Comparison of ENCODE assay signal across 18 cellular contexts in genomic region chr17:10192963-10193362, GRCh38. TPM values are rescaled to one million over a fixed set of nuclear protein-coding genes. Genes with fewer than 3 reads are reported as not detected.
DNase-seq lines count a peak whose midpoint lies in the region; ATAC-seq and TF ChIP-seq lines count a peak whose summit lies in the region.
"Had no signal": no experiment of that assay in that cellular context is flagged by ENCODE, and none has a peak within 500 bp of the region (broad histone marks: within the 10 kb centered on the region; RNA-seq: fewer than 3 reads in every experiment).

No MANE protein-coding gene starts in this region.

- H2AFZ ChIP-seq in IMR-90 (replicated peaks; ENCODE audit: low read length, poor library complexity) (no peak overlapping the region), fibroblast of lung (ENCODE audit: low read length) (no peak overlapping the region)
- H2AFZ ChIP-seq: PC-9 had no signal

- H3K9me3 ChIP-seq in IMR-90 (ENCODE audit: control insufficient read depth, insufficient read depth, low read length): peaks cover 6% of the 10 kb centered on the region
- H3K9me3 ChIP-seq in fibroblast of lung (ENCODE audit: control insufficient read depth, insufficient read depth, low read depth, low read length): no peaks in the 10 kb centered on the region
- H3K9me3 ChIP-seq in uterus: peaks cover 0 to 9% of the 10 kb centered on the region in 2 donors

- H3K9me1 ChIP-seq in IMR-90 (ENCODE audit: insufficient read depth, low read length): peaks cover 4% of the 10 kb centered on the region; the same call in 1 of the 2 replicates

- H3K27me3 Mint-ChIP-seq in memory B cell: peaks cover 2% of the 10 kb centered on the region
- peaks cover 0 to 16% (median 8%) of the 10 kb centered on the region in 5 donors for H3K27me3 Mint-ChIP-seq in naive thymus-derived CD8-positive, alpha-beta T cell
- H3K27me3 Mint-ChIP-seq: activated naive CD8-positive, alpha-beta T cell had no signal

- DNase-seq in IMR-90 (peak; percentile 84), fibroblast of lung (ENCODE audit: low read depth in 2 of 2) (peak; percentile 64 to 78), memory B cell (ENCODE audit: low spot score in 2 of 2) (no peak), uterus (peak; percentile 43 to 52), NCI-H2171 (lab: John Stamatoyannopoulos, UW) (no peak), cerebellar nuclear complex (lab: John Stamatoyannopoulos, UW) (no peak)
- no peak for DNase-seq in naive thymus-derived CD8-positive, alpha-beta T cell
- DNase-seq: activated T-cell treated with anti-CD3 and anti-CD28 coated beads, Interleukin-2, amount 50 U/mL, for 4 hours; CD8-positive, alpha-beta memory T cell; MM.1S; naive thymus-derived CD4-positive, alpha-beta T cell; NCI-H187; NCI-H510A; PC-9 had no signal

- H4K5ac ChIP-seq in IMR-90 (ENCODE audit: low read depth, low read length): no peak overlapping the region

- peak overlapping the region; percentile 56; the same call in 1 of the 2 replicates for H2AK5ac ChIP-seq in IMR-90 (ENCODE audit: low read depth, low read length)

- in situ Hi-C loops in IMR-90 (cut with MboI; ENCODE audit: low sequenced_read_pairs): no loop called here

- no peaks in the 10 kb centered on the region for H3K79me2 ChIP-seq in fibroblast of lung (ENCODE audit: control insufficient read depth, insufficient read depth, low read length)

- no peak overlapping the region for H3K9ac ChIP-seq in IMR-90 (ENCODE audit: low read depth, low read length)
- no peak overlapping the region for H3K9ac ChIP-seq in fibroblast of lung (ENCODE audit: insufficient read depth, low read length)

- no peaks in the 10 kb centered on the region for H3K4me1 Mint-ChIP-seq in memory B cell
- H3K4me1 Mint-ChIP-seq in naive thymus-derived CD8-positive, alpha-beta T cell: peaks cover 0 to 14% (median 1%) of the 10 kb centered on the region in 4 donors
- H3K4me1 Mint-ChIP-seq: naive thymus-derived CD4-positive, alpha-beta T cell had no signal

- peak overlapping the region; percentile 48; the same call in 1 of the 2 replicates for H3K4ac ChIP-seq in IMR-90 (ENCODE audit: low read depth, low read length)

- H3K56ac ChIP-seq in IMR-90 (ENCODE audit: extremely low read depth, insufficient read depth, low read length): no peak overlapping the region

- peak overlapping the region; percentile 61; the same call in 2 of the 3 replicates for H2BK15ac ChIP-seq in IMR-90 (ENCODE audit: low read depth, low read length)

- H3K4me3 Mint-ChIP-seq in memory B cell: no peak overlapping the region
- no peak overlapping the region for H3K4me3 Mint-ChIP-seq in naive thymus-derived CD8-positive, alpha-beta T cell
- H3K4me3 Mint-ChIP-seq: activated naive CD8-positive, alpha-beta T cell; activated T-cell treated with anti-CD3 and anti-CD28 coated beads, Interleukin-2, amount 50 U/mL, for 4 hours; CD8-positive, alpha-beta memory T cell; naive thymus-derived CD4-positive, alpha-beta T cell had no signal

- H4K8ac ChIP-seq in IMR-90 (ENCODE audit: low read depth in 2 of 2, low read length in 2 of 2): peak overlapping the region in 1 of 2 experiments; percentile 61; a peak in 1 of 4 replicates

- no peaks in the 10 kb centered on the region for H3K36me3 ChIP-seq in IMR-90 (ENCODE audit: control insufficient read depth, insufficient read depth, low read length)
- H3K36me3 ChIP-seq in fibroblast of lung (ENCODE audit: control insufficient read depth, insufficient read depth, low read length): no peaks in the 10 kb centered on the region
- no peaks in the 10 kb centered on the region for H3K36me3 ChIP-seq in uterus

- H3K4me2 ChIP-seq in IMR-90 (ENCODE audit: low read depth, low read length): 0 out of 2 replicates have a peak overlapping the region, but pooled peaks have one; percentile 5
- no peak overlapping the region for H3K4me2 ChIP-seq in fibroblast of lung (ENCODE audit: extremely low read depth, insufficient read depth, low read length)
- H3K4me2 ChIP-seq: PC-9 had no signal

- intact Hi-C loops in IMR-90 (cut with micrococcal nuclease) (no loop called here), uterus (cut with DNase I; ENCODE audit: low total_unique reads) (no loop called here)

- H2AK9ac ChIP-seq in IMR-90 (replicated peaks; ENCODE audit: low read depth, low read length, poor library complexity): no peak overlapping the region

- peaks cover 6% of the 10 kb centered on the region for H3K9me3 Mint-ChIP-seq in memory B cell
- H3K9me3 Mint-ChIP-seq in naive thymus-derived CD8-positive, alpha-beta T cell: peaks cover 0 to 33% (median 19%) of the 10 kb centered on the region in 9 donors

- CTCF ChIA-PET in IMR-90 (lab: Yijun Ruan, JAX): interaction anchor here (0.6 kb wide), 1 partner anchor 221 kb away, joined by 3 read pairs; no protein-coding TSS in a partner anchor

- dilution Hi-C loops in IMR-90 (cut with HindIII; ENCODE audit: low sequenced_read_pairs, unreplicated experiment): no loop called here

- 0% methylated on average over 1 of the region's 2 CpGs; no CpG with 5 or more reads in 1 of the 2 experiments for WGBS in IMR-90 (ENCODE audit: extremely low coverage in 2 of 2, insufficient read length in 1 of 2), 2 experiments

- peak overlapping the region; percentile 19; the same call in 1 of the 2 replicates for H3K14ac ChIP-seq in IMR-90 (replicated peaks; ENCODE audit: low read depth, low read length)

- H2BK20ac ChIP-seq in IMR-90 (ENCODE audit: low read depth, low read length): no peak overlapping the region

- H3K27me3 ChIP-seq in IMR-90 (ENCODE audit: control insufficient read depth, insufficient read depth, low read length) (no peaks in the 10 kb centered on the region), fibroblast of lung (ENCODE audit: control insufficient read depth, insufficient read depth, low read length) (peaks cover 8% of the 10 kb centered on the region), uterus (no peaks in the 10 kb centered on the region)

- H3K27ac Mint-ChIP-seq in memory B cell: peak overlapping the region; percentile 5
- H3K27ac Mint-ChIP-seq in naive thymus-derived CD8-positive, alpha-beta T cell: no peak overlapping the region
- H3K27ac Mint-ChIP-seq: activated naive CD8-positive, alpha-beta T cell; naive thymus-derived CD4-positive, alpha-beta T cell had no signal

- TF ChIP-seq CTCF in IMR-90 (conservative IDR thresholded peaks at IDR 0.05; ENCODE audit: low read depth, low read length) (no peak), fibroblast of lung (conservative IDR thresholded peaks at IDR 0.05 in 1 of 2, IDR thresholded peaks at IDR 0.05 in 1 of 2; ENCODE audit: low read depth in 1 of 2, low read length in 2 of 2) (no peak), uterus (IDR thresholded peaks at IDR 0.05) (no peak)

- POLR2A ChIA-PET in IMR-90 (lab: Charles Lee; ENCODE audit: unreplicated experiment): interaction anchor here (0.6 kb wide), 1 partner anchor 60 kb away, joined by 5 read pairs; no protein-coding TSS in a partner anchor
- POLR2A ChIA-PET in naive thymus-derived CD8-positive, alpha-beta T cell (lab: Charles Lee): interaction anchor here (0.7 kb wide), 1 partner anchor 78 kb away, joined by 7 read pairs; no protein-coding TSS in a partner anchor

- no TSS peak for BruUV-seq in IMR-90 (replicated peaks; lab: Mats Ljungman, UMichigan)

- no peak overlapping the region for H3K4me3 ChIP-seq in IMR-90 (ENCODE audit: insufficient read depth, low read depth, low read length)
- H3K4me3 ChIP-seq in fibroblast of lung (replicated peaks in 1 of 4; ENCODE audit: control extremely low read depth in 1 of 4, insufficient read depth in 1 of 4, low read depth in 3 of 4, low read length in 4 of 4): no peak overlapping the region
- no peak overlapping the region for H3K4me3 ChIP-seq in uterus
- H3K4me3 ChIP-seq: GM12878, PC-9 had no signal

- no peak overlapping the region for H3K18ac ChIP-seq in IMR-90 (ENCODE audit: low read depth, low read length)

- H4K91ac ChIP-seq in IMR-90 (ENCODE audit: insufficient read depth, low read depth, low read length): no peak overlapping the region

- H3K4me1 ChIP-seq in IMR-90 (ENCODE audit: control insufficient read depth, insufficient read depth, low read length) (peaks cover 10% of the 10 kb centered on the region), fibroblast of lung (ENCODE audit: control insufficient read depth, extremely low read depth, insufficient read depth, low read length) (no peaks in the 10 kb centered on the region), uterus (no peaks in the 10 kb centered on the region)

- peaks cover 3% of the 10 kb centered on the region; the same call in 1 of the 2 replicates for H4K20me1 ChIP-seq in IMR-90 (ENCODE audit: insufficient read depth, low read length)
- no peaks in the 10 kb centered on the region for H4K20me1 ChIP-seq in fibroblast of lung (ENCODE audit: control insufficient read depth, extremely low read depth, insufficient read depth, low read length)

- H2BK120ac ChIP-seq in IMR-90 (ENCODE audit: low read depth, low read length): peak overlapping the region; percentile 51

- ATAC-seq in IMR-90 (ENCODE audit: low read depth): peak; percentile 83
- no peak for ATAC-seq in memory B cell (ENCODE audit: low read depth)
- ATAC-seq in naive thymus-derived CD8-positive, alpha-beta T cell: no peak
- ATAC-seq: activated T-cell treated with anti-CD3 and anti-CD28 coated beads, Interleukin-2, amount 50 U/mL, for 4 hours; GM12878; HCT116; naive thymus-derived CD4-positive, alpha-beta T cell; SK-N-SH treated with all-trans-retinoic acid at 6 μM for 48 hours had no signal

- H3K79me1 ChIP-seq in IMR-90 (ENCODE audit: low read depth in 1 of 2, low read length in 2 of 2): peaks cover 0 to 15% of the 10 kb centered on the region in 2 experiments; a peak in 2 of 4 replicates

- H3K23ac ChIP-seq in IMR-90 (ENCODE audit: low read depth, low read length): no peak overlapping the region

- H3K27ac ChIP-seq in IMR-90 (ENCODE audit: insufficient read depth, low read length) (peak overlapping the region; percentile 51; the same call in 1 of the 2 replicates), fibroblast of lung (ENCODE audit: insufficient read depth, low read length) (no peak overlapping the region), uterus (no peak overlapping the region)
- H3K27ac ChIP-seq: PC-9 had no signal

- no peaks in the 10 kb centered on the region for H3K36me3 Mint-ChIP-seq in memory B cell
- H3K36me3 Mint-ChIP-seq in naive thymus-derived CD8-positive, alpha-beta T cell: peaks cover 0 to 24% (median 12%) of the 10 kb centered on the region in 3 donors

- H2BK5ac ChIP-seq in IMR-90 (ENCODE audit: low read depth, low read length, poor library complexity, severe bottlenecking): no peak overlapping the region

- TF ChIP-seq RAD21 in IMR-90 (IDR thresholded peaks at IDR 0.05; ENCODE audit: low read length): no peak

- no peak for TF ChIP-seq POLR2A in IMR-90 (IDR thresholded peaks at IDR 0.05; ENCODE audit: low read depth, low read length)
- TF ChIP-seq POLR2A in uterus (IDR thresholded peaks at IDR 0.05): no peak

RNA-seq across cellular contexts. Expression of gene GAS7, which starts 5.4 kb away (rescaled TPM):
- total RNA-seq in IMR-90 (2012; rRNA removed) (5.0 and 6.4 TPM in 2 replicates), fibroblast of lung (2.6 and 6.4 TPM in 2 replicates), uterus (10 to 100 TPM; 12.8 to 95.9 (median 40.8) TPM)
- polyA plus RNA-seq in IMR-90 (2012; rRNA removed) (4.1 and 4.6 TPM in 2 replicates), fibroblast of lung (0.58 and 5.2 TPM in 2 replicates)
- polyA plus RNA-seq in IMR-90 (2012; cell fraction: cytosol; rRNA removed): 2.3 and 4.1 TPM in 2 replicates
- polyA plus RNA-seq in IMR-90 (2012; cell fraction: nucleus; rRNA removed; ENCODE audit: low replicate concordance): 3.2 and 5.9 TPM in 2 replicates
- polyA plus RNA-seq in fibroblast of lung (2012): 0.42 and 4.2 TPM in 2 replicates
- polyA minus RNA-seq in fibroblast of lung (ENCODE audit: low replicate concordance): 0.24 and 6.8 TPM in 2 replicates
- 1 to 10 TPM; 1.6 to 2.1 TPM for total RNA-seq in naive thymus-derived CD8-positive, alpha-beta T cell
- 1 to 10 TPM in 1 of 3 donors, under 1 TPM in 1, not detected in 1; 0.05 to 1.1 TPM for polyA plus RNA-seq in naive thymus-derived CD8-positive, alpha-beta T cell
- total RNA-seq: PC-9 had no signal

Comparison
In these comparisons a context has a peak if more than half of its experiments do, and no peak if none do; other contexts are left out.
1. DNase-seq: peak in IMR-90 (single experiment), fibroblast of lung (2 of 2) and uterus (2 of 2); none in memory B cell (0 of 2), NCI-H2171 (single experiment), naive thymus-derived CD8-positive, alpha-beta T cell (0 of 10) and cerebellar nuclear complex (0 of 2).